Comparison of ENCODE assay signal across 1 cellular context in the genomic region with DNA sequence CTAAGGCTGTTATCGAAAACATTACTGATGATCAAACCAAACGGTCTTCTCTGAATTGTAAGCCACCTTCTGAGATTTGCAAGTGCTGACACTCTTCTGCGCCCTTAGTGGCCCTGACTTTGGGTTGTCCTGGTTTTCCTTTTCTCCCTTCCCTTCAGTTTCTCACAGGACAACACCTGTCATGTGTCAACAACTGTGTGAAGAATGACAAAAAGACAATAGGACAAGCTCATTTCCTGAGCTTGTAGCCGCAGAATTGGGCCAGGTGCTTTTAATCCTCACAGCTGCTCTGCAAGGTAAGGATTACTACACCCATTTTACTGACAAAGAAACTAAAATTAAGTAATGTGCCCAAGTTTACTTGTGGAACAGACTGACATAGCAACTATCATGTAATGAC.
TF ChIP-seq lines count a peak whose summit lies in the region.

No MANE protein-coding gene starts in this region.

TF ChIP-seq in H1, 55 proteins besides CTCF, POLR2A, EP300 and RAD21:
- 0 out of 4 replicates have a peak, but pooled peaks of 1 of the 2 experiments have one; percentile 48 for TF ChIP-seq SIN3A (conservative IDR thresholded peaks at IDR 0.05 in 1 of 2, IDR thresholded peaks at IDR 0.05 in 1 of 2; ENCODE audit: low read depth in 1 of 2, low read length in 2 of 2)
- TF ChIP-seq TCF12 (IDR thresholded peaks at IDR 0.05; ENCODE audit: low read depth, low read length): no peak
- no peak for TF ChIP-seq RNF2 (IDR thresholded peaks at IDR 0.05; ENCODE audit: borderline replicate concordance, low read depth, low read length, missing control alignments, poor library complexity, severe bottlenecking)
